10 cellular contexts compared by ENCODE assay signal in genomic region chr4:13562876-13563275, GRCh38. TPM values are rescaled to one million over a fixed set of nuclear protein-coding genes. Genes with fewer than 3 reads are reported as not detected.
"Had no signal": no experiment of that assay in that cellular context is flagged by ENCODE, and none has a peak within 500 bp of the region (broad histone marks: within the 10 kb centered on the region; RNA-seq: fewer than 3 reads in every experiment).

No MANE protein-coding gene starts in this region.

- H3K27ac ChIP-seq: GM23248, HL-60, KMS-11 had no signal

- H3K4me1 ChIP-seq: HAP-1 had no signal

- H3K9ac ChIP-seq: GM23248, KMS-11 had no signal

- H3K4me2 ChIP-seq: KMS-11 had no signal

- H3K4me3 ChIP-seq: GM23248, HAP-1 had no signal

- H3K36me3 ChIP-seq: HAP-1 had no signal

- H3K9me3 ChIP-seq: HAP-1 had no signal

- H2AFZ ChIP-seq: GM23248 had no signal

- DNase-seq: GM23248, GOT3, H7, HFFc6, KBM-7 had no signal

- ATAC-seq: HCT116 had no signal

RNA-seq across cellular contexts. Expression of gene NKX3-2, which starts 18.6 kb away (rescaled TPM):
- polyA plus RNA-seq: GM23248, IgD-negative memory B cell had no signal
